In the genomic region with DNA sequence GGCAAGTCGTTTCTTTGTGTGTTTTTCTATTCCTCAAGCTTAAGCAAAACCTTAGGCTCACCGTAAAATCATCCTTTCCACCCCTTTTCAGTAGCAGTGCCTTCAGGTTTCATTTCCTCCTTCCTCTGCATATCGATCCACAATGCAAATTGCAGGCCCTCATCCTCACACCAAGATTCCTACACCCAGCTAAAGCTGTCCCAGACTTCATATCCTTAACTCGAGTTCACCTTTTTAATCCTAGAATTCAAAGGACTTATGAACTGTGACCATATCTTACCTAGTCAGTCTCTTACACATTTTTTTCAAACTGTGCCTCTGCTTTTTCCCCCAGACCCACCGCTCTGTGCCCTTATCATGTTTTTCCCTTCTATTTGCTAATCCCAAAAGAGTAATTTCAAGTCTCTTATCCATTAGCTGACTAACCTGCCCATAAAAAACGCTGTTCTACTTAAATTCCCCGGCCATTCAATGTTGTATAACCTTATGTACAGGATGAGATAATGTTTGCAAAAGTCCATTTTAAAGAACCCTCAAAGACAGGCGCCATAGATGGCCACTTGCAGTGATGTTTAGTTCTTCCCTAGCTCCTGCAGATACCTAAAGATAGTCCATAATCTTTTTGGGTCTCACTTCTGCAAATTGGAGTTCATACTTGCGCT, we compare ENCODE assay signal across 3 cellular contexts.
TF ChIP-seq lines count a peak whose summit lies in the region.

No MANE protein-coding gene starts in this region.

TF ChIP-seq in SK-N-SH, 30 proteins besides CTCF, POLR2A, EP300 and RAD21 (continued from another document):
- TF ChIP-seq CHD2 (IDR thresholded peaks at IDR 0.05; ENCODE audit: low read length, partially characterized antibody) (no peak), TEAD4 (IDR thresholded peaks at IDR 0.05; ENCODE audit: borderline replicate concordance, insufficient read depth) (no peak), RXRA (IDR thresholded peaks at IDR 0.05; ENCODE audit: borderline replicate concordance, low read depth) (no peak), MXI1 (IDR thresholded peaks at IDR 0.05; ENCODE audit: low read depth, low read length) (no peak)

TF ChIP-seq in SK-N-SH treated with all-trans-retinoic acid at 6 μM for 48 hours, 23 proteins besides CTCF, POLR2A, EP300 and RAD21 (continued from another document):
- TF ChIP-seq, protein P1, sequence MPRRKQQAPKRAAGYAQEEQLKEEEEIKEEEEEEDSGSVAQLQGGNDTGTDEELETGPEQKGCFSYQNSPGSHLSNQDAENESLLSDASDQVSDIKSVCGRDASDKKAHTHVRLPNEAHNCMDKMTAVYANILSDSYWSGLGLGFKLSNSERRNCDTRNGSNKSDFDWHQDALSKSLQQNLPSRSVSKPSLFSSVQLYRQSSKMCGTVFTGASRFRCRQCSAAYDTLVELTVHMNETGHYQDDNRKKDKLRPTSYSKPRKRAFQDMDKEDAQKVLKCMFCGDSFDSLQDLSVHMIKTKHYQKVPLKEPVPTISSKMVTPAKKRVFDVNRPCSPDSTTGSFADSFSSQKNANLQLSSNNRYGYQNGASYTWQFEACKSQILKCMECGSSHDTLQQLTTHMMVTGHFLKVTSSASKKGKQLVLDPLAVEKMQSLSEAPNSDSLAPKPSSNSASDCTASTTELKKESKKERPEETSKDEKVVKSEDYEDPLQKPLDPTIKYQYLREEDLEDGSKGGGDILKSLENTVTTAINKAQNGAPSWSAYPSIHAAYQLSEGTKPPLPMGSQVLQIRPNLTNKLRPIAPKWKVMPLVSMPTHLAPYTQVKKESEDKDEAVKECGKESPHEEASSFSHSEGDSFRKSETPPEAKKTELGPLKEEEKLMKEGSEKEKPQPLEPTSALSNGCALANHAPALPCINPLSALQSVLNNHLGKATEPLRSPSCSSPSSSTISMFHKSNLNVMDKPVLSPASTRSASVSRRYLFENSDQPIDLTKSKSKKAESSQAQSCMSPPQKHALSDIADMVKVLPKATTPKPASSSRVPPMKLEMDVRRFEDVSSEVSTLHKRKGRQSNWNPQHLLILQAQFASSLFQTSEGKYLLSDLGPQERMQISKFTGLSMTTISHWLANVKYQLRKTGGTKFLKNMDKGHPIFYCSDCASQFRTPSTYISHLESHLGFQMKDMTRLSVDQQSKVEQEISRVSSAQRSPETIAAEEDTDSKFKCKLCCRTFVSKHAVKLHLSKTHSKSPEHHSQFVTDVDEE (CRISPR knock-in tag; IDR thresholded peaks at IDR 0.05) = no peak
- TF ChIP-seq ZFP30 (CRISPR knock-in tag; IDR thresholded peaks at IDR 0.05) = no peak
- TF ChIP-seq ZNF565 (CRISPR knock-in tag; conservative IDR thresholded peaks at IDR 0.05; ENCODE audit: low read depth) = no peak
- TF ChIP-seq, protein P2, sequence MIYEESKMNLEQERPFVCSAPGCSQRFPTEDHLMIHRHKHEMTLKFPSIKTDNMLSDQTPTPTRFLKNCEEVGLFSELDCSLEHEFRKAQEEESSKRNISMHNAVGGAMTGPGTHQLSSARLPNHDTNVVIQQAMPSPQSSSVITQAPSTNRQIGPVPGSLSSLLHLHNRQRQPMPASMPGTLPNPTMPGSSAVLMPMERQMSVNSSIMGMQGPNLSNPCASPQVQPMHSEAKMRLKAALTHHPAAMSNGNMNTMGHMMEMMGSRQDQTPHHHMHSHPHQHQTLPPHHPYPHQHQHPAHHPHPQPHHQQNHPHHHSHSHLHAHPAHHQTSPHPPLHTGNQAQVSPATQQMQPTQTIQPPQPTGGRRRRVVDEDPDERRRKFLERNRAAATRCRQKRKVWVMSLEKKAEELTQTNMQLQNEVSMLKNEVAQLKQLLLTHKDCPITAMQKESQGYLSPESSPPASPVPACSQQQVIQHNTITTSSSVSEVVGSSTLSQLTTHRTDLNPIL (CRISPR knock-in tag; IDR thresholded peaks at IDR 0.05; ENCODE audit: low read depth) = no peak
- TF ChIP-seq ISL1 (CRISPR knock-in tag; IDR thresholded peaks at IDR 0.05) = no peak
- no peak for TF ChIP-seq ARNTL (CRISPR knock-in tag; IDR thresholded peaks at IDR 0.05; ENCODE audit: borderline replicate concordance, low read depth)
- TF ChIP-seq, protein P3, sequence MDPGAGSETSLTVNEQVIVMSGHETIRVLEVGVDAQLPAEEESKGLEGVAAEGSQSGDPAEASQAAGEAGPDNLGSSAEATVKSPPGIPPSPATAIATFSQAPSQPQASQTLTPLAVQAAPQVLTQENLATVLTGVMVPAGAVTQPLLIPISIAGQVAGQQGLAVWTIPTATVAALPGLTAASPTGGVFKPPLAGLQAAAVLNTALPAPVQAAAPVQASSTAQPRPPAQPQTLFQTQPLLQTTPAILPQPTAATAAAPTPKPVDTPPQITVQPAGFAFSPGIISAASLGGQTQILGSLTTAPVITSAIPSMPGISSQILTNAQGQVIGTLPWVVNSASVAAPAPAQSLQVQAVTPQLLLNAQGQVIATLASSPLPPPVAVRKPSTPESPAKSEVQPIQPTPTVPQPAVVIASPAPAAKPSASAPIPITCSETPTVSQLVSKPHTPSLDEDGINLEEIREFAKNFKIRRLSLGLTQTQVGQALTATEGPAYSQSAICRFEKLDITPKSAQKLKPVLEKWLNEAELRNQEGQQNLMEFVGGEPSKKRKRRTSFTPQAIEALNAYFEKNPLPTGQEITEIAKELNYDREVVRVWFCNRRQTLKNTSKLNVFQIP (CRISPR knock-in tag; IDR thresholded peaks at IDR 0.05; ENCODE audit: borderline replicate concordance, low read depth) = no peak
- no peak for TF ChIP-seq BACH2 (CRISPR knock-in tag; IDR thresholded peaks at IDR 0.05; ENCODE audit: borderline replicate concordance)
- no peak for TF ChIP-seq ZC3H10 (CRISPR knock-in tag; IDR thresholded peaks at IDR 0.05)
- no peak for TF ChIP-seq ZNF8 (CRISPR knock-in tag; IDR thresholded peaks at IDR 0.05)
TF ChIP-seq in SK-N-SH treated with all-trans-retinoic acid at 6 μM for 48 hours: peak in this region for 0.

TF ChIP-seq in WTC11, 78 proteins besides CTCF, POLR2A, EP300 and RAD21 (continued from another document):
- TF ChIP-seq, protein P4, sequence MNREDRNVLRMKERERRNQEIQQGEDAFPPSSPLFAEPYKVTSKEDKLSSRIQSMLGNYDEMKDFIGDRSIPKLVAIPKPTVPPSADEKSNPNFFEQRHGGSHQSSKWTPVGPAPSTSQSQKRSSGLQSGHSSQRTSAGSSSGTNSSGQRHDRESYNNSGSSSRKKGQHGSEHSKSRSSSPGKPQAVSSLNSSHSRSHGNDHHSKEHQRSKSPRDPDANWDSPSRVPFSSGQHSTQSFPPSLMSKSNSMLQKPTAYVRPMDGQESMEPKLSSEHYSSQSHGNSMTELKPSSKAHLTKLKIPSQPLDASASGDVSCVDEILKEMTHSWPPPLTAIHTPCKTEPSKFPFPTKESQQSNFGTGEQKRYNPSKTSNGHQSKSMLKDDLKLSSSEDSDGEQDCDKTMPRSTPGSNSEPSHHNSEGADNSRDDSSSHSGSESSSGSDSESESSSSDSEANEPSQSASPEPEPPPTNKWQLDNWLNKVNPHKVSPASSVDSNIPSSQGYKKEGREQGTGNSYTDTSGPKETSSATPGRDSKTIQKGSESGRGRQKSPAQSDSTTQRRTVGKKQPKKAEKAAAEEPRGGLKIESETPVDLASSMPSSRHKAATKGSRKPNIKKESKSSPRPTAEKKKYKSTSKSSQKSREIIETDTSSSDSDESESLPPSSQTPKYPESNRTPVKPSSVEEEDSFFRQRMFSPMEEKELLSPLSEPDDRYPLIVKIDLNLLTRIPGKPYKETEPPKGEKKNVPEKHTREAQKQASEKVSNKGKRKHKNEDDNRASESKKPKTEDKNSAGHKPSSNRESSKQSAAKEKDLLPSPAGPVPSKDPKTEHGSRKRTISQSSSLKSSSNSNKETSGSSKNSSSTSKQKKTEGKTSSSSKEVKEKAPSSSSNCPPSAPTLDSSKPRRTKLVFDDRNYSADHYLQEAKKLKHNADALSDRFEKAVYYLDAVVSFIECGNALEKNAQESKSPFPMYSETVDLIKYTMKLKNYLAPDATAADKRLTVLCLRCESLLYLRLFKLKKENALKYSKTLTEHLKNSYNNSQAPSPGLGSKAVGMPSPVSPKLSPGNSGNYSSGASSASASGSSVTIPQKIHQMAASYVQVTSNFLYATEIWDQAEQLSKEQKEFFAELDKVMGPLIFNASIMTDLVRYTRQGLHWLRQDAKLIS (CRISPR knock-in tag; IDR thresholded peaks at IDR 0.05; ENCODE audit: borderline replicate concordance) = no peak
TF ChIP-seq in WTC11: peak in this region for 0.
